In genomic region chr19:2170219-2170618, GRCh38 we compare ENCODE assay signal across 10 cellular contexts. TPM values are rescaled to one million over a fixed set of nuclear protein-coding genes. Genes with fewer than 3 reads are reported as not detected.
DNase-seq lines count a peak whose midpoint lies in the region; TF ChIP-seq lines count a peak whose summit lies in the region.
"Had no signal": no experiment of that assay in that cellular context is flagged by ENCODE, and none has a peak within 500 bp of the region (broad histone marks: within the 10 kb centered on the region; RNA-seq: fewer than 3 reads in every experiment).

No MANE protein-coding gene starts in this region.

- TF ChIP-seq RAD21 in liver (IDR thresholded peaks at IDR 0.05), result no peak

- H3K36me3 Mint-ChIP-seq in activated naive CD8-positive, alpha-beta T cell, result no peaks in the 10 kb centered on the region

- intact Hi-C loops in stomach (cut with DNase I; ENCODE audit: low total_unique reads), result loop anchor here (5.0 kb wide), 1 partner anchor 62 kb away; no protein-coding TSS in a partner anchor

- H3K4me1 Mint-ChIP-seq in activated naive CD8-positive, alpha-beta T cell (ENCODE audit: low read depth), result peaks cover 62% of the 10 kb centered on the region

- H3K9ac ChIP-seq in liver (ENCODE audit: low read depth in 1 of 2, low read length in 2 of 2), result no peak overlapping the region

- H3K27me3 ChIP-seq in liver (ENCODE audit: control insufficient read depth in 4 of 4, insufficient read depth in 4 of 4, low read length in 3 of 4) (no peaks in the 10 kb centered on the region), stomach (no peaks in the 10 kb centered on the region)

- in situ Hi-C loops in G401 (cut with HindIII; ENCODE audit: low sequenced_read_pairs), result no loop called here

- H3K9me3 ChIP-seq in liver (ENCODE audit: control insufficient read depth in 4 of 4, low read length in 3 of 4) (no peaks in the 10 kb centered on the region), stomach (no peaks in the 10 kb centered on the region)

- peak overlapping the region; percentile 14 to 98 for H3K27ac ChIP-seq in liver (ENCODE audit: low read depth in 1 of 2, low read length in 2 of 2)
- peak overlapping the region; percentile 21 to 99 (median 97) for H3K27ac ChIP-seq in stomach

- TF ChIP-seq EP300 in stomach (IDR thresholded peaks at IDR 0.05), result no peak

- peak; percentile 45 to 55 for DNase-seq in NCI-H526 (lab: John Stamatoyannopoulos, UW)
- DNase-seq in NCI-H526 treated with DMSO at 0.1 percent for 48 hours (lab: John Stamatoyannopoulos, UW), result no peak
- no peak for DNase-seq in stomach
- no peak for DNase-seq in DMS79 treated with DMSO at 0.1 percent for 48 hours (lab: John Stamatoyannopoulos, UW)
- no peak for DNase-seq in NCI-H748 treated with DMSO at 0.1 percent for 48 hours (lab: John Stamatoyannopoulos, UW)
- no peak for DNase-seq in G401 (ENCODE audit: low spot score)
- DNase-seq: activated T-cell treated with anti-CD3 and anti-CD28 coated beads, Interleukin-2, amount 50 U/mL, for 4 hours; NCI-H446 had no signal

- no peaks in the 10 kb centered on the region for H3K9me3 Mint-ChIP-seq in activated naive CD8-positive, alpha-beta T cell (ENCODE audit: low read depth)
- H3K9me3 Mint-ChIP-seq: activated T-cell treated with anti-CD3 and anti-CD28 coated beads, Interleukin-2, amount 50 U/mL, for 4 hours had no signal

- H3K27ac Mint-ChIP-seq in activated naive CD8-positive, alpha-beta T cell, result no peak overlapping the region

- H3K4me1 ChIP-seq in liver (ENCODE audit: control insufficient read depth in 4 of 4, insufficient read depth in 4 of 4, low read length in 3 of 4) (peaks cover 21 to 69% (median 49%) of the 10 kb centered on the region in 4 donors), stomach (peaks cover 71 to 90% (median 85%) of the 10 kb centered on the region in 4 donors)

- 89% methylated on average over 12 of the region's 12 CpGs for WGBS in liver
- 80 to 91% (median 83%) methylated on average over 12 of the region's 12 CpGs for WGBS in stomach, 5 donors

- H3K27me3 Mint-ChIP-seq in activated naive CD8-positive, alpha-beta T cell, result no peaks in the 10 kb centered on the region

- peak overlapping the region; percentile 7 for H3K4me3 Mint-ChIP-seq in activated naive CD8-positive, alpha-beta T cell

- TF ChIP-seq POLR2A in stomach (IDR thresholded peaks at IDR 0.05), result no peak

- H3K36me3 ChIP-seq in liver (ENCODE audit: control insufficient read depth in 4 of 4, insufficient read depth in 3 of 4, low read depth in 1 of 4, low read length in 3 of 4) (no peaks in the 10 kb centered on the region), stomach (peaks cover 0 to 8% (median 3%) of the 10 kb centered on the region in 4 donors)

- TF ChIP-seq CTCF in liver (IDR thresholded peaks at IDR 0.05; ENCODE audit: low read depth, low read length, missing input control), result no peak
- no peak for TF ChIP-seq CTCF in stomach (IDR thresholded peaks at IDR 0.05)

- H3K4me3 ChIP-seq in liver (ENCODE audit: low read depth in 1 of 3, low read length in 3 of 3) (no peak overlapping the region), stomach (no peak overlapping the region)

TF ChIP-seq in liver, 16 proteins besides CTCF, POLR2A, EP300 and RAD21:
- no peak for TF ChIP-seq FOXA2 (IDR thresholded peaks at IDR 0.05)
- TF ChIP-seq HNF4G (IDR thresholded peaks at IDR 0.05), result no peak
- no peak for TF ChIP-seq YY1 (IDR thresholded peaks at IDR 0.05)
- TF ChIP-seq TAF1 (conservative IDR thresholded peaks at IDR 0.05), result no peak
- TF ChIP-seq, protein P1, sequence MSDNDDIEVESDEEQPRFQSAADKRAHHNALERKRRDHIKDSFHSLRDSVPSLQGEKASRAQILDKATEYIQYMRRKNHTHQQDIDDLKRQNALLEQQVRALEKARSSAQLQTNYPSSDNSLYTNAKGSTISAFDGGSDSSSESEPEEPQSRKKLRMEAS (IDR thresholded peaks at IDR 0.05), result no peak
- no peak for TF ChIP-seq REST (IDR thresholded peaks at IDR 0.05)
- TF ChIP-seq NR2F2 (IDR thresholded peaks at IDR 0.05), result no peak
- no peak for TF ChIP-seq FOXA1 (IDR thresholded peaks at IDR 0.05)
- TF ChIP-seq GABPA (IDR thresholded peaks at IDR 0.05 in 1 of 2, conservative IDR thresholded peaks at IDR 0.05 in 1 of 2), result no peak
- TF ChIP-seq, protein P2, sequence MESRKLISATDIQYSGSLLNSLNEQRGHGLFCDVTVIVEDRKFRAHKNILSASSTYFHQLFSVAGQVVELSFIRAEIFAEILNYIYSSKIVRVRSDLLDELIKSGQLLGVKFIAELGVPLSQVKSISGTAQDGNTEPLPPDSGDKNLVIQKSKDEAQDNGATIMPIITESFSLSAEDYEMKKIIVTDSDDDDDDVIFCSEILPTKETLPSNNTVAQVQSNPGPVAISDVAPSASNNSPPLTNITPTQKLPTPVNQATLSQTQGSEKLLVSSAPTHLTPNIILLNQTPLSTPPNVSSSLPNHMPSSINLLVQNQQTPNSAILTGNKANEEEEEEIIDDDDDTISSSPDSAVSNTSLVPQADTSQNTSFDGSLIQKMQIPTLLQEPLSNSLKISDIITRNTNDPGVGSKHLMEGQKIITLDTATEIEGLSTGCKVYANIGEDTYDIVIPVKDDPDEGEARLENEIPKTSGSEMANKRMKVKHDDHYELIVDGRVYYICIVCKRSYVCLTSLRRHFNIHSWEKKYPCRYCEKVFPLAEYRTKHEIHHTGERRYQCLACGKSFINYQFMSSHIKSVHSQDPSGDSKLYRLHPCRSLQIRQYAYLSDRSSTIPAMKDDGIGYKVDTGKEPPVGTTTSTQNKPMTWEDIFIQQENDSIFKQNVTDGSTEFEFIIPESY (IDR thresholded peaks at IDR 0.05), result no peak
- TF ChIP-seq HNF4A (conservative IDR thresholded peaks at IDR 0.05), result no peak
- no peak for TF ChIP-seq JUND (IDR thresholded peaks at IDR 0.05)
- no peak for TF ChIP-seq RXRA (IDR thresholded peaks at IDR 0.05)
- TF ChIP-seq, protein P3, sequence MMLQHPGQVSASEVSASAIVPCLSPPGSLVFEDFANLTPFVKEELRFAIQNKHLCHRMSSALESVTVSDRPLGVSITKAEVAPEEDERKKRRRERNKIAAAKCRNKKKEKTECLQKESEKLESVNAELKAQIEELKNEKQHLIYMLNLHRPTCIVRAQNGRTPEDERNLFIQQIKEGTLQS (IDR thresholded peaks at IDR 0.05), result no peak
- no peak for TF ChIP-seq SP1 (IDR thresholded peaks at IDR 0.05)
- no peak for TF ChIP-seq EGR1 (IDR thresholded peaks at IDR 0.05; ENCODE audit: low read depth in 2 of 2)

RNA-seq across cellular contexts. Expression of gene DOT1L, which starts 6.5 kb away (rescaled TPM):
- 1 to 10 TPM; 6.7 to 9.9 TPM for total RNA-seq in liver
- 1 to 10 TPM; 3.4 to 6.9 TPM for polyA plus RNA-seq in liver
- total RNA-seq in stomach, result 10 to 100 TPM; 10.5 to 71.8 (median 28.1) TPM
- 1 to 10 TPM; 3.8 to 6.4 (median 5.0) TPM for polyA plus RNA-seq in stomach
- 12.1 and 14.8 TPM in 2 replicates for total RNA-seq in G401 (2014; rRNA removed; shearing (Covaris generic))

RNA-seq across cellular contexts. Expression of gene AP3D1, which starts 18.9 kb away (rescaled TPM):
- total RNA-seq in liver (10 to 100 TPM; 42.6 to 76.6 TPM), stomach (100 to 1,000 TPM in 4 of 5 donors, 10 to 100 TPM in 1; 49.0 to 340 (median 134) TPM)
- polyA plus RNA-seq in liver (10 to 100 TPM; 21.7 to 79.8 TPM), stomach (10 to 100 TPM; 53.8 to 59.6 (median 59.4) TPM)
- 195 and 235 TPM in 2 replicates for total RNA-seq in G401 (2014; rRNA removed; shearing (Covaris generic))

Comparison
In these comparisons a context has a peak if more than half of its experiments do, and no peak if none do; other contexts are left out.
1. DNase-seq: peak in NCI-H526 (2 of 2); none in NCI-H526 treated with DMSO at 0.1 percent for 48 hours (single experiment), stomach (single experiment), DMS79 treated with DMSO at 0.1 percent for 48 hours (single experiment), NCI-H748 treated with DMSO at 0.1 percent for 48 hours (single experiment) and G401 (single experiment).